In the genomic region with DNA sequence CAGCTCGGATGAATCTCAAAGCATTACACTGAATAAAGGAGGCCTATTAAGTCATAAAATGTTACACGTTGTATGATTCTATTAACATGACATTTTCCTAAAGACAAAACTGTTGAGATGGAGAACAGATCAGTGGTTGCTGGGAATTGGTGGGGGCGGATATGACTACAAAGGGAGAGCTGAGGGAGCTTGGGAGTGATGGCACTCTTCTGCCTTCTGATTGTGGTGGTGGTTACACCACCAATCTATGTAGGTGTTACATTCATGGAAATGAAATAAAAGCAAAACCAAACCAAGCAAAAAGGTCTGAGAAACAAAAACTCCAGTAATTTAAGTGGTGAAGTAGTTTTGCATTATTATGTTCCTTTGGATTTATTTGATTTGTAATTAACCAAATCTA, we compare ENCODE assay signal across 1 cellular context.
A peak's percentile ranks its signal among the peaks of the same experiment; 100 is the strongest.
TF ChIP-seq lines count a peak whose summit lies in the region.

No MANE protein-coding gene starts in this region.

TF ChIP-seq in K562, 482 proteins besides CTCF, POLR2A, EP300 and RAD21:
- no peak for TF ChIP-seq MNT (conservative IDR thresholded peaks at IDR 0.05)
- TF ChIP-seq EGR1 (conservative IDR thresholded peaks at IDR 0.05) = peak; percentile 47; the same call in 1 of the 2 replicates
